Comparison of ENCODE assay signal across 1 cellular context in the genomic region with DNA sequence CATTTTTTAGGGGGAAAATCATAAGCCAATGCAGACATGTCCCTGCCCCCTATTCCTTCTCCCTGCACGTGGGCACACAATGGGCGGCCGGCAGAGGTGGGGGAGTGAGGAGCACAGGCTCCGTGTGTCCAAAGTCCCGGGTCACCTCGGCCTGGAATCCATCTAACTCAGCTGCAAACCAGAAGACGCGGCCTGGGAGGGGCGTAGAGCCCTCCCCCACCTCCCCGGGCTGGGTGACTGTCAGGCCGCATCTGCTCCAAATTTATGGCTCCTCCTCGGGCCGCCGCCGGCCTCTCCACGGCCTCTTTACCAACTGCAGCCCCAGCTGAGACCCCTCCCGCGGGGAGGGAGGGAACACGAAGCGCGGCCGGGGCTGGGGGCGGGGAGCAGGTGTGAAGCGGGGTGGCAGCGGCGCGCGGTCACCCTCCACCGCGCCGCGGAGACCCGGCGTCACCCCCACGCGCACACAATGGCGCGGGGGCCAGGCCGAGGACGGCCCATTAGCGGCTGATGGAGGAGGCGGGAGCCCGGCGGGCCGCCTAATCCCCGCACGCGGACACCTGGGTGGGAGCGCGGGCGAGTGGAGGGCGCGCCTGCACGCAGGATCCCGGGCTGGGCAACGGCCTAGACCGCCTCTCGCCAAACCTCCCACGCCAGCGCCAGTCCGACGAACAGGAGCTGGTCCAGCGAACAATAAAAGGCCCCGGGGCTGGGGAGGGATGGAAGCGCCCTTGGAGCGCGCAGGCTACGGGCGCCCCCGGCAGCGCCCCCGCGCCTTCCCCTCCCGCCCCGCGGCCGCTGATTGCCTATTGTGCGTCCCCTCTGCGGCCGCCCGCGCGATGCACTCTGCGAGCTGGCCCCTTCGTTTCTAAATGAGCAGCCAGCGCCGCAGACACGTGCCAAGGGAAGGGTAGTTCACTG.
TF ChIP-seq lines count a peak whose summit lies in the region.

No MANE protein-coding gene starts in this region.

TF ChIP-seq in GM23338, 12 proteins besides CTCF, POLR2A, EP300 and RAD21:
- TF ChIP-seq, protein P1, sequence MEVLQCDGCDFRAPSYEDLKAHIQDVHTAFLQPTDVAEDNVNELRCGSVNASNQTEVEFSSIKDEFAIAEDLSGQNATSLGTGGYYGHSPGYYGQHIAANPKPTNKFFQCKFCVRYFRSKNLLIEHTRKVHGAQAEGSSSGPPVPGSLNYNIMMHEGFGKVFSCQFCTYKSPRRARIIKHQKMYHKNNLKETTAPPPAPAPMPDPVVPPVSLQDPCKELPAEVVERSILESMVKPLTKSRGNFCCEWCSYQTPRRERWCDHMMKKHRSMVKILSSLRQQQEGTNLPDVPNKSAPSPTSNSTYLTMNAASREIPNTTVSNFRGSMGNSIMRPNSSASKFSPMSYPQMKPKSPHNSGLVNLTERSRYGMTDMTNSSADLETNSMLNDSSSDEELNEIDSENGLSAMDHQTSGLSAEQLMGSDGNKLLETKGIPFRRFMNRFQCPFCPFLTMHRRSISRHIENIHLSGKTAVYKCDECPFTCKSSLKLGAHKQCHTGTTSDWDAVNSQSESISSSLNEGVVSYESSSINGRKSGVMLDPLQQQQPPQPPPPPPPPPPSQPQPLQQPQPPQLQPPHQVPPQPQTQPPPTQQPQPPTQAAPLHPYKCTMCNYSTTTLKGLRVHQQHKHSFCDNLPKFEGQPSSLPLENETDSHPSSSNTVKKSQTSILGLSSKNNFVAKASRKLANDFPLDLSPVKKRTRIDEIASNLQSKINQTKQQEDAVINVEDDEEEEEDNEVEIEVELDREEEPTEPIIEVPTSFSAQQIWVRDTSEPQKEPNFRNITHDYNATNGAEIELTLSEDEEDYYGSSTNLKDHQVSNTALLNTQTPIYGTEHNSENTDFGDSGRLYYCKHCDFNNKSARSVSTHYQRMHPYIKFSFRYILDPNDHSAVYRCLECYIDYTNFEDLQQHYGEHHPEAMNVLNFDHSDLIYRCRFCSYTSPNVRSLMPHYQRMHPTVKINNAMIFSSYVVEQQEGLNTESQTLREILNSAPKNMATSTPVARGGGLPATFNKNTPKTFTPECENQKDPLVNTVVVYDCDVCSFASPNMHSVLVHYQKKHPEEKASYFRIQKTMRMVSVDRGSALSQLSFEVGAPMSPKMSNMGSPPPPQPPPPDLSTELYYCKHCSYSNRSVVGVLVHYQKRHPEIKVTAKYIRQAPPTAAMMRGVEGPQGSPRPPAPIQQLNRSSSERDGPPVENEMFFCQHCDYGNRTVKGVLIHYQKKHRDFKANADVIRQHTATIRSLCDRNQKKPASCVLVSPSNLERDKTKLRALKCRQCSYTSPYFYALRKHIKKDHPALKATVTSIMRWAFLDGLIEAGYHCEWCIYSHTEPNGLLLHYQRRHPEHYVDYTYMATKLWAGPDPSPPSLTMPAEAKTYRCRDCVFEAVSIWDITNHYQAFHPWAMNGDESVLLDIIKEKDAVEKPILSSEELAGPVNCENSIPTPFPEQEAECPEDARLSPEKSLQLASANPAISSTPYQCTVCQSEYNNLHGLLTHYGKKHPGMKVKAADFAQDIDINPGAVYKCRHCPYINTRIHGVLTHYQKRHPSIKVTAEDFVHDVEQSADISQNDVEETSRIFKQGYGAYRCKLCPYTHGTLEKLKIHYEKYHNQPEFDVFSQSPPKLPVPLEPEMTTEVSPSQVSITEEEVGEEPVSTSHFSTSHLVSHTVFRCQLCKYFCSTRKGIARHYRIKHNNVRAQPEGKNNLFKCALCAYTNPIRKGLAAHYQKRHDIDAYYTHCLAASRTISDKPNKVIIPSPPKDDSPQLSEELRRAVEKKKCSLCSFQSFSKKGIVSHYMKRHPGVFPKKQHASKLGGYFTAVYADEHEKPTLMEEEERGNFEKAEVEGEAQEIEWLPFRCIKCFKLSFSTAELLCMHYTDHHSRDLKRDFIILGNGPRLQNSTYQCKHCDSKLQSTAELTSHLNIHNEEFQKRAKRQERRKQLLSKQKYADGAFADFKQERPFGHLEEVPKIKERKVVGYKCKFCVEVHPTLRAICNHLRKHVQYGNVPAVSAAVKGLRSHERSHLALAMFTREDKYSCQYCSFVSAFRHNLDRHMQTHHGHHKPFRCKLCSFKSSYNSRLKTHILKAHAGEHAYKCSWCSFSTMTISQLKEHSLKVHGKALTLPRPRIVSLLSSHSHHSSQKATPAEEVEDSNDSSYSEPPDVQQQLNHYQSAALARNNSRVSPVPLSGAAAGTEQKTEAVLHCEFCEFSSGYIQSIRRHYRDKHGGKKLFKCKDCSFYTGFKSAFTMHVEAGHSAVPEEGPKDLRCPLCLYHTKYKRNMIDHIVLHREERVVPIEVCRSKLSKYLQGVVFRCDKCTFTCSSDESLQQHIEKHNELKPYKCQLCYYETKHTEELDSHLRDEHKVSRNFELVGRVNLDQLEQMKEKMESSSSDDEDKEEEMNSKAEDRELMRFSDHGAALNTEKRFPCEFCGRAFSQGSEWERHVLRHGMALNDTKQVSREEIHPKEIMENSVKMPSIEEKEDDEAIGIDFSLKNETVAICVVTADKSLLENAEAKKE (CRISPR knock-in tag; IDR thresholded peaks at IDR 0.05): no peak
- TF ChIP-seq, protein P2, sequence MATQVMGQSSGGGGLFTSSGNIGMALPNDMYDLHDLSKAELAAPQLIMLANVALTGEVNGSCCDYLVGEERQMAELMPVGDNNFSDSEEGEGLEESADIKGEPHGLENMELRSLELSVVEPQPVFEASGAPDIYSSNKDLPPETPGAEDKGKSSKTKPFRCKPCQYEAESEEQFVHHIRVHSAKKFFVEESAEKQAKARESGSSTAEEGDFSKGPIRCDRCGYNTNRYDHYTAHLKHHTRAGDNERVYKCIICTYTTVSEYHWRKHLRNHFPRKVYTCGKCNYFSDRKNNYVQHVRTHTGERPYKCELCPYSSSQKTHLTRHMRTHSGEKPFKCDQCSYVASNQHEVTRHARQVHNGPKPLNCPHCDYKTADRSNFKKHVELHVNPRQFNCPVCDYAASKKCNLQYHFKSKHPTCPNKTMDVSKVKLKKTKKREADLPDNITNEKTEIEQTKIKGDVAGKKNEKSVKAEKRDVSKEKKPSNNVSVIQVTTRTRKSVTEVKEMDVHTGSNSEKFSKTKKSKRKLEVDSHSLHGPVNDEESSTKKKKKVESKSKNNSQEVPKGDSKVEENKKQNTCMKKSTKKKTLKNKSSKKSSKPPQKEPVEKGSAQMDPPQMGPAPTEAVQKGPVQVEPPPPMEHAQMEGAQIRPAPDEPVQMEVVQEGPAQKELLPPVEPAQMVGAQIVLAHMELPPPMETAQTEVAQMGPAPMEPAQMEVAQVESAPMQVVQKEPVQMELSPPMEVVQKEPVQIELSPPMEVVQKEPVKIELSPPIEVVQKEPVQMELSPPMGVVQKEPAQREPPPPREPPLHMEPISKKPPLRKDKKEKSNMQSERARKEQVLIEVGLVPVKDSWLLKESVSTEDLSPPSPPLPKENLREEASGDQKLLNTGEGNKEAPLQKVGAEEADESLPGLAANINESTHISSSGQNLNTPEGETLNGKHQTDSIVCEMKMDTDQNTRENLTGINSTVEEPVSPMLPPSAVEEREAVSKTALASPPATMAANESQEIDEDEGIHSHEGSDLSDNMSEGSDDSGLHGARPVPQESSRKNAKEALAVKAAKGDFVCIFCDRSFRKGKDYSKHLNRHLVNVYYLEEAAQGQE (IDR thresholded peaks at IDR 0.05; ENCODE audit: unreplicated experiment): no peak
- no peak for TF ChIP-seq CREB1 (CRISPR knock-in tag; IDR thresholded peaks at IDR 0.05; ENCODE audit: low read depth)
- no peak for TF ChIP-seq NANOG (IDR thresholded peaks at IDR 0.05; ENCODE audit: borderline replicate concordance)
- no peak for TF ChIP-seq ZNF114 (CRISPR knock-in tag; IDR thresholded peaks at IDR 0.05)
- TF ChIP-seq EZH2 (IDR thresholded peaks at IDR 0.05; ENCODE audit: low read depth, unreplicated experiment): peak; percentile 87
- TF ChIP-seq, protein P3, sequence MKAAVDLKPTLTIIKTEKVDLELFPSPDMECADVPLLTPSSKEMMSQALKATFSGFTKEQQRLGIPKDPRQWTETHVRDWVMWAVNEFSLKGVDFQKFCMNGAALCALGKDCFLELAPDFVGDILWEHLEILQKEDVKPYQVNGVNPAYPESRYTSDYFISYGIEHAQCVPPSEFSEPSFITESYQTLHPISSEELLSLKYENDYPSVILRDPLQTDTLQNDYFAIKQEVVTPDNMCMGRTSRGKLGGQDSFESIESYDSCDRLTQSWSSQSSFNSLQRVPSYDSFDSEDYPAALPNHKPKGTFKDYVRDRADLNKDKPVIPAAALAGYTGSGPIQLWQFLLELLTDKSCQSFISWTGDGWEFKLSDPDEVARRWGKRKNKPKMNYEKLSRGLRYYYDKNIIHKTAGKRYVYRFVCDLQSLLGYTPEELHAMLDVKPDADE (IDR thresholded peaks at IDR 0.05): no peak
- TF ChIP-seq ZNF331 (CRISPR knock-in tag; IDR thresholded peaks at IDR 0.05; ENCODE audit: low read depth): no peak
- TF ChIP-seq STAT1 (IDR thresholded peaks at IDR 0.05; ENCODE audit: unreplicated experiment): no peak
- no peak for TF ChIP-seq JUNB (IDR thresholded peaks at IDR 0.05; ENCODE audit: unreplicated experiment)
- TF ChIP-seq EZH2phosphoT487 (IDR thresholded peaks at IDR 0.05; ENCODE audit: unreplicated experiment): peak; percentile 77
- TF ChIP-seq POLR2AphosphoS5 (IDR thresholded peaks at IDR 0.05; ENCODE audit: low read depth): no peak
